Comparison of ENCODE assay signal across 12 cellular contexts in the genomic region with DNA sequence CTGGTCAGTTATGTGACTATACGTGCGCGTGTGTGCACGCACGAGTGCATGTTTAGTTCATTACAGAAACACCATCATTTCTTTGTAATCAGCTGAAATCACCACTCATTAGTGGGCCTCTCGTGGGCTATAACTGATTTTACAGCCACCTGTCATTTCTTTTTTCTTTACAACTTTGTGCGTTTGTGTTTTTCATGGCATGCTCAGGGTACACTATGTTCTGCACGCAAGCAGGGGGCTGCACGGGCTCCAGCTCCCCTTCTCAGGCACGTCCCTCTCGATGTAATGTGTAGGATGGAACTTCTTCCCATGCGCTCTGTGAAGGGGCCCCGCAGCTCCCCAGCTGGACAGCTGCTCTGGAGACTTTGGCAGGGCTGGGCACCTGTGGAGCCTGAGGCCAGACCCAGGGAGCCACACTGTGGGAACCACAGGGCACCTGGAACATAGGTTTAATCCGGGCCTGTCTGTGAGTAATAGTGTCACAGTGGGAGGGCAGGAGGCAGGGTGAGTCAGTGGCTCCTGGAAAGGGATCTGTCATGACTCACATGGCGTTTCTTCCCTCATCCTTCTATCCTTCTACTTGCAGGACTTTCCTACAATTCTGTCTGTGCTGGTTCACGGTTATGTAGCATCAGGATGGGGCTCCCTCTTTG. TPM values are rescaled to one million over a fixed set of nuclear protein-coding genes. Genes with fewer than 3 reads are reported as not detected.
DNase-seq lines count a peak whose midpoint lies in the region; ATAC-seq, FAIRE-seq and TF ChIP-seq lines count a peak whose summit lies in the region.
"Had no signal": no experiment of that assay in that cellular context is flagged by ENCODE, and none has a peak within 500 bp of the region (broad histone marks: within the 10 kb centered on the region; RNA-seq: fewer than 3 reads in every experiment).

No MANE protein-coding gene starts in this region.

- H3K4me1 ChIP-seq in cardiac muscle cell (ENCODE audit: low read depth): peaks cover 5% of the 10 kb centered on the region

- intact Hi-C loops in cardiac septum (cut with DNase I): no loop called here

- H3K27ac ChIP-seq in cardiac muscle cell: peak overlapping the region; percentile 7
- H3K27ac ChIP-seq in WERI-Rb-1: peak overlapping the region; percentile 43
- H3K27ac ChIP-seq: coronary artery had no signal

- no peak overlapping the region for H3K4me3 ChIP-seq in cardiac muscle cell
- no peak overlapping the region for H3K4me3 ChIP-seq in WERI-Rb-1 (ENCODE audit: low read depth, low read length)
- H3K4me3 ChIP-seq: BLaER1 treated with 17β-estradiol and CSF1 and Interleukin-3, amounts not matched to agents 10 nM and 100 nM; coronary artery; mucosa of descending colon had no signal

- peak; percentile 97 for FAIRE-seq in urothelium cell line (lab: Jason Lieb, UNC)

- TF ChIP-seq CTCF in cardiac muscle cell (IDR thresholded peaks at IDR 0.05; ENCODE audit: low read depth, low read length) (no peak), WERI-Rb-1 (IDR thresholded peaks at IDR 0.05; ENCODE audit: low read depth, low read length) (no peak)

- no peaks in the 10 kb centered on the region for H3K36me3 ChIP-seq in cardiac muscle cell
- no peaks in the 10 kb centered on the region for H3K36me3 ChIP-seq in WERI-Rb-1
- H3K36me3 ChIP-seq: BLaER1 treated with 17β-estradiol and CSF1 and Interleukin-3, amounts not matched to agents 10 nM and 100 nM had no signal

- H3K27me3 ChIP-seq in cardiac muscle cell: no peaks in the 10 kb centered on the region
- H3K27me3 ChIP-seq in WERI-Rb-1 (ENCODE audit: insufficient read depth, low read depth, severe bottlenecking): no peaks in the 10 kb centered on the region
- H3K27me3 ChIP-seq: BLaER1 treated with 17β-estradiol and CSF1 and Interleukin-3, amounts not matched to agents 10 nM and 100 nM had no signal

- ATAC-seq in GM18502 (IDR thresholded peaks at IDR 0.05; ENCODE audit: poor library complexity, unreplicated experiment): no peak
- ATAC-seq: mucosa of descending colon had no signal

- H3K9me3 ChIP-seq in cardiac muscle cell (ENCODE audit: low read depth) (no peaks in the 10 kb centered on the region), WERI-Rb-1 (ENCODE audit: severe bottlenecking) (peaks cover 2% of the 10 kb centered on the region)

- peak in 1 of 2 donors; percentile 64 for DNase-seq in cardiac muscle cell (ENCODE audit: low read depth in 1 of 2, low spot score in 1 of 2)
- no peak for DNase-seq in cardiac septum (ENCODE audit: low spot score)
- peak; percentile 71 for DNase-seq in WERI-Rb-1
- peak; percentile 49 for DNase-seq in iPS-NIHi11 (ENCODE audit: low spot score)
- DNase-seq in urothelium cell line (ENCODE audit: low spot score): peak; percentile 94
- no peak for DNase-seq in NCI-H2029 (lab: John Stamatoyannopoulos, UW)
- DNase-seq in cerebellar cortex (ENCODE audit: low spot score): no peak
- DNase-seq: mucosa of descending colon, NCI-H510A treated with DMSO at 0.1 percent for 48 hours had no signal

RNA-seq across cellular contexts. Expression of gene GCK, which starts 4.9 kb away (rescaled TPM):
- total RNA-seq in cardiac muscle cell (19.1 and 46.4 TPM in 2 replicates), cardiac septum (3.7 TPM)
- polyA plus RNA-seq in cardiac muscle cell: 26.7 and 62.9 TPM in 2 replicates

RNA-seq across cellular contexts. Expression of gene YKT6, which starts 16.4 kb away (rescaled TPM):
- total RNA-seq in cardiac muscle cell (59.8 and 92.9 TPM in 2 replicates), cardiac septum (56.1 TPM)
- 76.2 and 105 TPM in 2 replicates for polyA plus RNA-seq in cardiac muscle cell

RNA-seq across cellular contexts. Expression of gene MYL7, which starts 43.2 kb away (rescaled TPM):
- total RNA-seq in cardiac muscle cell: 9,288 and 26,089 TPM in 2 replicates
- polyA plus RNA-seq in cardiac muscle cell: 8,361 and 20,231 TPM in 2 replicates
- total RNA-seq in cardiac septum: 2,493 TPM

Comparison
In these comparisons a context has a peak if more than half of its experiments do, and no peak if none do; other contexts are left out.
1. DNase-seq: peak in WERI-Rb-1 (single experiment), iPS-NIHi11 (single experiment) and urothelium cell line (single experiment); none in cardiac septum (single experiment), NCI-H2029 (single experiment) and cerebellar cortex (single experiment).